11 cellular contexts compared by ENCODE assay signal in the genomic region with DNA sequence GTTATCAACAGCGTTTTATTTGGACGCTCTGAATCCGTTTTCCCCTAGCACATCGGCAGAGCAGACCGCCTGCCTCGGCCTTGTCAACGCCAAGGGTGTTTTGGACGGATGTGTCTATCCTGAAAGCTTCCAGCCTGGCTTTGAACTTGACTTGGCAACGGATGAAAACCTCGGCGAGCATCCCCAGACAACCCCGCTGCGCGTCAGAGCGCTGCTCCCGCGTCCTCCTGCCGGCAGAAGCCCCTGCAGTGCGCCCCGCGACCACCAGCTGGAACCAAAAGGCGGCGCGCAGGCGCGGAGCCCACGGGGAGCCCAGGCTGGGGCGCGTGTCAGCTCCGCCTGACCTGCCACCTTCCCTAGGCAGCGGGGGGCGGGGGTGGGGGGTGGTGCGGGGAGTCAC. TPM values are rescaled to one million over a fixed set of nuclear protein-coding genes. Genes with fewer than 3 reads are reported as not detected.
A peak's percentile ranks its signal among the peaks of the same experiment; 100 is the strongest.
DNase-seq lines count a peak whose midpoint lies in the region; ATAC-seq and TF ChIP-seq lines count a peak whose summit lies in the region.
"Had no signal": no experiment of that assay in that cellular context is flagged by ENCODE, and none has a peak within 500 bp of the region (broad histone marks: within the 10 kb centered on the region; RNA-seq: fewer than 3 reads in every experiment).

No MANE protein-coding gene starts in this region.

- no peak overlapping the region for H3K23ac ChIP-seq in mesenchymal stem cell (ENCODE audit: low read length in 2 of 2)

- ATAC-seq in HG03378 (IDR thresholded peaks at IDR 0.05; ENCODE audit: unreplicated experiment): no peak
- ATAC-seq: Panc1 had no signal

- H3K79me2 ChIP-seq in fibroblast of lung (ENCODE audit: control insufficient read depth, insufficient read depth, low read length): no peaks in the 10 kb centered on the region

- no peaks in the 10 kb centered on the region for H3K9me3 ChIP-seq in fibroblast of lung (ENCODE audit: control insufficient read depth, insufficient read depth, low read depth, low read length)
- H3K9me3 ChIP-seq in mesenchymal stem cell (ENCODE audit: control insufficient read depth, low read length): no peaks in the 10 kb centered on the region
- H3K9me3 ChIP-seq in thymus (ENCODE audit: control insufficient read depth): no peaks in the 10 kb centered on the region

- H2BK15ac ChIP-seq in mesenchymal stem cell (ENCODE audit: low read depth, poor library complexity, severe bottlenecking): no peak overlapping the region

- H4K91ac ChIP-seq in mesenchymal stem cell (ENCODE audit: low read length): no peak overlapping the region

- H3K4me3 Mint-ChIP-seq in activated CD4-positive, alpha-beta memory T cell treated with anti-CD3 and anti-CD28 coated beads for 36 hours: no peak overlapping the region
- no peak overlapping the region for H3K4me3 Mint-ChIP-seq in activated CD4-positive, alpha-beta memory T cell treated with anti-CD3 and anti-CD28 coated beads, Interleukin-2, amount 10 ng/mL, durations not matched to agents 7 days and 5 days
- H3K4me3 Mint-ChIP-seq: activated naive CD4-positive, alpha-beta T cell treated with anti-CD3 and anti-CD28 coated beads, Interleukin-2, amount 50 U/mL, for 24 hours had no signal

- no peaks in the 10 kb centered on the region for H3K36me3 Mint-ChIP-seq in activated CD4-positive, alpha-beta memory T cell treated with anti-CD3 and anti-CD28 coated beads for 36 hours
- no peaks in the 10 kb centered on the region for H3K36me3 Mint-ChIP-seq in activated CD4-positive, alpha-beta memory T cell treated with anti-CD3 and anti-CD28 coated beads, Interleukin-2, amount 10 ng/mL, durations not matched to agents 7 days and 5 days (ENCODE audit: low read depth)
- H3K36me3 Mint-ChIP-seq: activated naive CD4-positive, alpha-beta T cell treated with anti-CD3 and anti-CD28 coated beads, Interleukin-2, amount 50 U/mL, for 24 hours had no signal

- H2AK5ac ChIP-seq in mesenchymal stem cell (ENCODE audit: low read length, severe bottlenecking): no peak overlapping the region

- TF ChIP-seq CTCF in fibroblast of lung (conservative IDR thresholded peaks at IDR 0.05 in 1 of 2, IDR thresholded peaks at IDR 0.05 in 1 of 2; ENCODE audit: low read depth in 1 of 2, low read length in 2 of 2): peak in 1 of 2 donors; percentile 26

- H3K27ac ChIP-seq in fibroblast of lung (ENCODE audit: insufficient read depth, low read length) (no peak overlapping the region), mesenchymal stem cell (ENCODE audit: low read length, poor library complexity, severe bottlenecking) (no peak overlapping the region), thymus (ENCODE audit: low read depth) (no peak overlapping the region)

- no peaks in the 10 kb centered on the region for H4K20me1 ChIP-seq in fibroblast of lung (ENCODE audit: control insufficient read depth, extremely low read depth, insufficient read depth, low read length)

- H2BK12ac ChIP-seq in mesenchymal stem cell (ENCODE audit: low read length in 2 of 2): no peak overlapping the region

- peak; percentile 12 for DNase-seq in activated CD4-positive, alpha-beta memory T cell treated with anti-CD3 and anti-CD28 coated beads for 36 hours
- no peak for DNase-seq in activated CD4-positive, alpha-beta memory T cell treated with anti-CD3 and anti-CD28 coated beads, Interleukin-2, amount 10 ng/mL, durations not matched to agents 7 days and 5 days
- DNase-seq in fibroblast of lung (ENCODE audit: low read depth in 2 of 2): peak; percentile 29 to 41
- peak; percentile 6 for DNase-seq in mesenchymal stem cell
- no peak for DNase-seq in SIG-M5 treated with dmso at 0.1 percent for 504 hours (lab: John Stamatoyannopoulos, UW; ENCODE audit: unreplicated experiment)
- no peak for DNase-seq in cortex of kidney (lab: John Stamatoyannopoulos, UW)
- DNase-seq: ACHN had no signal

- intact Hi-C loops in activated CD4-positive, alpha-beta memory T cell treated with anti-CD3 and anti-CD28 coated beads for 36 hours (cut with micrococcal nuclease): no loop called here

- H4K8ac ChIP-seq in mesenchymal stem cell (ENCODE audit: low read length): no peak overlapping the region

- no peak overlapping the region for H3K14ac ChIP-seq in mesenchymal stem cell (ENCODE audit: low read length in 2 of 2)

- WGBS in mesenchymal stem cell: 3% methylated on average over 19 of the region's 33 CpGs
- WGBS in thymus: 4% methylated on average over 33 of the region's 33 CpGs

- H3K4me1 ChIP-seq in fibroblast of lung (ENCODE audit: control insufficient read depth, extremely low read depth, insufficient read depth, low read length) (no peaks in the 10 kb centered on the region), mesenchymal stem cell (ENCODE audit: control insufficient read depth, insufficient read depth, low read depth, low read length) (peaks cover 4% of the 10 kb centered on the region), thymus (ENCODE audit: control insufficient read depth, insufficient read depth, low read length) (no peaks in the 10 kb centered on the region)

- no peak overlapping the region for H2BK5ac ChIP-seq in mesenchymal stem cell (ENCODE audit: low read depth, low read length, poor library complexity, severe bottlenecking)

- no peak overlapping the region for H3K4ac ChIP-seq in mesenchymal stem cell (ENCODE audit: low read depth in 1 of 2, low read length in 2 of 2)

- H2AFZ ChIP-seq in fibroblast of lung (ENCODE audit: low read length) (peak overlapping the region; percentile 86), mesenchymal stem cell (ENCODE audit: low read depth, low read length) (peak overlapping the region; percentile 42)

- H3K27me3 Mint-ChIP-seq in activated CD4-positive, alpha-beta memory T cell treated with anti-CD3 and anti-CD28 coated beads for 36 hours: peaks cover 27% of the 10 kb centered on the region
- H3K27me3 Mint-ChIP-seq in activated CD4-positive, alpha-beta memory T cell treated with anti-CD3 and anti-CD28 coated beads, Interleukin-2, amount 10 ng/mL, durations not matched to agents 7 days and 5 days: peaks cover 38% of the 10 kb centered on the region

- no peak overlapping the region for H3K27ac Mint-ChIP-seq in activated CD4-positive, alpha-beta memory T cell treated with anti-CD3 and anti-CD28 coated beads for 36 hours
- no peak overlapping the region for H3K27ac Mint-ChIP-seq in activated CD4-positive, alpha-beta memory T cell treated with anti-CD3 and anti-CD28 coated beads, Interleukin-2, amount 10 ng/mL, durations not matched to agents 7 days and 5 days
- H3K27ac Mint-ChIP-seq: activated naive CD4-positive, alpha-beta T cell treated with anti-CD3 and anti-CD28 coated beads, Interleukin-2, amount 50 U/mL, for 24 hours had no signal

- no peaks in the 10 kb centered on the region for H3K9me3 Mint-ChIP-seq in activated CD4-positive, alpha-beta memory T cell treated with anti-CD3 and anti-CD28 coated beads for 36 hours
- no peaks in the 10 kb centered on the region for H3K9me3 Mint-ChIP-seq in activated CD4-positive, alpha-beta memory T cell treated with anti-CD3 and anti-CD28 coated beads, Interleukin-2, amount 10 ng/mL, durations not matched to agents 7 days and 5 days
- H3K9me3 Mint-ChIP-seq: activated naive CD4-positive, alpha-beta T cell treated with anti-CD3 and anti-CD28 coated beads, Interleukin-2, amount 50 U/mL, for 24 hours had no signal

- POLR2A ChIA-PET in activated CD4-positive, alpha-beta memory T cell treated with anti-CD3 and anti-CD28 coated beads for 36 hours (lab: Charles Lee): no interaction called here
- POLR2A ChIA-PET in activated CD4-positive, alpha-beta memory T cell treated with anti-CD3 and anti-CD28 coated beads, Interleukin-2, amount 10 ng/mL, durations not matched to agents 7 days and 5 days (lab: Charles Lee): no interaction called here

- H3K4me3 ChIP-seq in fibroblast of lung (replicated peaks in 1 of 4; ENCODE audit: control extremely low read depth in 1 of 4, insufficient read depth in 1 of 4, low read depth in 3 of 4, low read length in 4 of 4): peak overlapping the region; percentile 23 to 44 (median 37)
- H3K4me3 ChIP-seq in mesenchymal stem cell (ENCODE audit: insufficient read depth in 1 of 2, low read depth in 1 of 2, low read length in 2 of 2): peak overlapping the region; percentile 41 to 67
- H3K4me3 ChIP-seq in thymus (ENCODE audit: low read length): peak overlapping the region; percentile 4

- H3K27me3 ChIP-seq in fibroblast of lung (ENCODE audit: control insufficient read depth, insufficient read depth, low read length) (no peaks in the 10 kb centered on the region), mesenchymal stem cell (ENCODE audit: control insufficient read depth in 1 of 2, insufficient read depth in 1 of 2, low read length in 2 of 2) (peaks cover 9 to 17% of the 10 kb centered on the region in 2 experiments), thymus (ENCODE audit: control insufficient read depth, insufficient read depth) (no peaks in the 10 kb centered on the region)

- H3K9ac ChIP-seq in fibroblast of lung (ENCODE audit: insufficient read depth, low read length) (peak overlapping the region; percentile 16), mesenchymal stem cell (ENCODE audit: low read length) (peak overlapping the region; percentile 71)

- CTCF ChIA-PET in activated CD4-positive, alpha-beta memory T cell treated with anti-CD3 and anti-CD28 coated beads for 36 hours (lab: Charles Lee): no interaction called here
- CTCF ChIA-PET in activated CD4-positive, alpha-beta memory T cell treated with anti-CD3 and anti-CD28 coated beads, Interleukin-2, amount 10 ng/mL, durations not matched to agents 7 days and 5 days (lab: Charles Lee): no interaction called here

- no peak overlapping the region for H3K18ac ChIP-seq in mesenchymal stem cell (ENCODE audit: low read depth in 1 of 2, low read length in 2 of 2)

- peaks cover 5% of the 10 kb centered on the region for H3K4me1 Mint-ChIP-seq in activated CD4-positive, alpha-beta memory T cell treated with anti-CD3 and anti-CD28 coated beads for 36 hours (ENCODE audit: low read depth)
- peaks cover 2% of the 10 kb centered on the region for H3K4me1 Mint-ChIP-seq in activated CD4-positive, alpha-beta memory T cell treated with anti-CD3 and anti-CD28 coated beads, Interleukin-2, amount 10 ng/mL, durations not matched to agents 7 days and 5 days
- H3K4me1 Mint-ChIP-seq: activated naive CD4-positive, alpha-beta T cell treated with anti-CD3 and anti-CD28 coated beads, Interleukin-2, amount 50 U/mL, for 24 hours had no signal

- H3K4me2 ChIP-seq in fibroblast of lung (ENCODE audit: extremely low read depth, insufficient read depth, low read length) (peak overlapping the region; percentile 80), mesenchymal stem cell (ENCODE audit: low read length, poor library complexity, severe bottlenecking) (peak overlapping the region; percentile 89)

- H3K79me1 ChIP-seq in mesenchymal stem cell (replicated peaks; ENCODE audit: low read length, poor library complexity, severe bottlenecking): no peaks in the 10 kb centered on the region

- H3K36me3 ChIP-seq in fibroblast of lung (ENCODE audit: control insufficient read depth, insufficient read depth, low read length) (no peaks in the 10 kb centered on the region), mesenchymal stem cell (ENCODE audit: control insufficient read depth in 1 of 2, insufficient read depth in 2 of 2, low read depth in 1 of 2, low read length in 2 of 2) (no peaks in the 10 kb centered on the region), thymus (ENCODE audit: control insufficient read depth, insufficient read depth) (no peaks in the 10 kb centered on the region)

- no peak overlapping the region for H2BK120ac ChIP-seq in mesenchymal stem cell (ENCODE audit: low read depth, low read length)

RNA-seq across cellular contexts. Expression of gene ARL8B, which starts 26.2 kb away (rescaled TPM):
- 10 to 100 TPM; 55.4 to 58.5 TPM for total RNA-seq in activated CD4-positive, alpha-beta memory T cell treated with anti-CD3 and anti-CD28 coated beads for 36 hours
- 10 to 100 TPM; 38.2 to 45.7 TPM for total RNA-seq in activated CD4-positive, alpha-beta memory T cell treated with anti-CD3 and anti-CD28 coated beads, Interleukin-2, amount 10 ng/mL, durations not matched to agents 7 days and 5 days
- total RNA-seq in fibroblast of lung: 56.0 and 74.8 TPM in 2 replicates
- 87.6 and 98.4 TPM in 2 replicates for polyA plus RNA-seq in fibroblast of lung
- 58.4 and 60.7 TPM in 2 replicates for polyA plus RNA-seq in fibroblast of lung (2012)
- polyA minus RNA-seq in fibroblast of lung (ENCODE audit: low replicate concordance): 5.9 and 8.0 TPM in 2 replicates
- polyA plus RNA-seq in mesenchymal stem cell (2013, experiment 1 of 2): 101 TPM
- polyA plus RNA-seq in mesenchymal stem cell (2013, experiment 2 of 2): 108 TPM
- polyA plus RNA-seq in thymus: 53.2 TPM

Comparison
In these comparisons a context has a peak if more than half of its experiments do, and no peak if none do; other contexts are left out.
1. DNase-seq: peak in activated CD4-positive, alpha-beta memory T cell treated with anti-CD3 and anti-CD28 coated beads for 36 hours (single experiment), fibroblast of lung (2 of 2) and mesenchymal stem cell (single experiment); none in activated CD4-positive, alpha-beta memory T cell treated with anti-CD3 and anti-CD28 coated beads, Interleukin-2, amount 10 ng/mL, durations not matched to agents 7 days and 5 days (single experiment), SIG-M5 treated with dmso at 0.1 percent for 504 hours (single experiment) and cortex of kidney (single experiment).
2. H3K4me3 ChIP-seq: peak in every context shown above with its lines; median percentile 54 in mesenchymal stem cell; 37 in fibroblast of lung; 4 in thymus.